In the genomic region with DNA sequence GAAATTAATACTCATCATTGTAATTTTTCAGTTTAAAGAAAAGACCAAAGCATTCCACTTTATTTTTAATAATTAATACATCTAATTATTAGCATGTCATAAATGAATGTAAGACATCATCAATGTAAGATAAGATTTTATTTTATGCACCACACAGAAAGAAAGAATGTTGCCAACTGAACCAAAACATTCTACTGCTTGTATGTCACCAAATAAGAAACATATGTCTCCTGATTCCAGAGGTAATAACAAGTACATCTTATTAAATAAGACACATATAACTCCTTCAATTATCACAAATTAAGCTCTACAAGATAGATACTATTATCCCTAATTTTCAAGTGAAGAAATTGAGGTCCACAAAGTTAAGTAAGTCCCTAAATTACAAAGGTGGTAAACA, we compare ENCODE assay signal across 24 cellular contexts.
"Had no signal": no experiment of that assay in that cellular context is flagged by ENCODE, and none has a peak within 500 bp of the region (broad histone marks: within the 10 kb centered on the region; RNA-seq: fewer than 3 reads in every experiment).

No MANE protein-coding gene starts in this region.

- H3K4me3 Mint-ChIP-seq: activated CD4-positive, alpha-beta memory T cell treated with anti-CD3 and anti-CD28 coated beads, Interleukin-2, amount 10 ng/mL, durations not matched to agents 7 days and 5 days; activated CD4-positive, alpha-beta T cell treated with anti-CD3 and anti-CD28 coated beads, Interleukin-2, amount 10 ng/mL, durations not matched to agents 24 days and 14 days; activated naive CD4-positive, alpha-beta T cell treated with anti-CD3 and anti-CD28 coated beads, Interleukin-2, amount 50 U/mL, for 24 hours; activated T-helper 1 cell treated with anti-CD3 and anti-CD28 coated beads, Interleukin-12 subunit alpha, Interleukin-12 subunit beta, Interleukin-2, Interleukin-4 antibody, amounts not matched to agents 30 ng/mL and 10 ng/mL and 1 ng/mL, durations not matched to agents 14 hours and 24 hours and 36 hours; effector memory CD8-positive, alpha-beta T cell; naive thymus-derived CD4-positive, alpha-beta T cell; neural crest cell; stimulated activated naive B cell treated with anti-CD40 and anti-IgM and Interleukin-4, amounts not matched to agents 10 μg/mL and 1 μg/mL and 100 μg/mL, for 72 hours; T-helper 2 cell treated with Interferon-gamma antibody and Interleukin-4, amounts not matched to agents 5 μg/mL and 100 μg/mL, for 36 hours had no signal

- H3K27ac Mint-ChIP-seq: activated CD4-positive, alpha-beta memory T cell treated with anti-CD3 and anti-CD28 coated beads, Interleukin-2, amount 10 ng/mL, durations not matched to agents 7 days and 5 days; activated CD4-positive, alpha-beta T cell treated with anti-CD3 and anti-CD28 coated beads, Interleukin-2, amount 10 ng/mL, durations not matched to agents 24 days and 14 days; activated naive CD4-positive, alpha-beta T cell treated with anti-CD3 and anti-CD28 coated beads, Interleukin-2, amount 50 U/mL, for 24 hours; activated T-helper 1 cell treated with anti-CD3 and anti-CD28 coated beads, Interleukin-12 subunit alpha, Interleukin-12 subunit beta, Interleukin-2, Interleukin-4 antibody, amounts not matched to agents 30 ng/mL and 10 ng/mL and 1 ng/mL, durations not matched to agents 14 hours and 24 hours and 36 hours; effector memory CD8-positive, alpha-beta T cell; naive thymus-derived CD4-positive, alpha-beta T cell; progenitor cell of endocrine pancreas; stimulated activated naive B cell treated with anti-CD40 and anti-IgM and Interleukin-4, amounts not matched to agents 10 μg/mL and 1 μg/mL and 100 μg/mL, for 72 hours; T-helper 2 cell treated with Interferon-gamma antibody and Interleukin-4, amounts not matched to agents 5 μg/mL and 100 μg/mL, for 36 hours had no signal

- H3K9me3 Mint-ChIP-seq: activated T-helper 1 cell treated with anti-CD3 and anti-CD28 coated beads, Interleukin-12 subunit alpha, Interleukin-12 subunit beta, Interleukin-2, Interleukin-4 antibody, amounts not matched to agents 30 ng/mL and 10 ng/mL and 1 ng/mL, durations not matched to agents 14 hours and 24 hours and 36 hours; effector memory CD8-positive, alpha-beta T cell; stimulated activated naive B cell treated with anti-CD40 and anti-IgM and Interleukin-4, amounts not matched to agents 10 μg/mL and 1 μg/mL and 100 μg/mL, for 72 hours; T-helper 2 cell treated with Interferon-gamma antibody and Interleukin-4, amounts not matched to agents 5 μg/mL and 100 μg/mL, for 36 hours had no signal

- DNase-seq: activated CD4-positive, alpha-beta memory T cell treated with anti-CD3 and anti-CD28 coated beads, Interleukin-2, amount 10 ng/mL, durations not matched to agents 7 days and 5 days; activated CD4-positive, alpha-beta T cell treated with anti-CD3 and anti-CD28 coated beads, Interleukin-2, amount 10 ng/mL, durations not matched to agents 24 days and 14 days; activated gamma-delta T cell; aorta; brain microvascular endothelial cell; caudate nucleus; effector memory CD8-positive, alpha-beta T cell; glutamatergic neuron; hippocampal formation; left ventricle myocardium inferior; naive thymus-derived CD4-positive, alpha-beta T cell; retina; stimulated activated CD4-positive, alpha-beta T cell treated with anti-CD3 and anti-CD28 coated beads, Interleukin-2, amount 100 ng/mL, for 48 hours; stimulated activated CD8-positive, alpha-beta memory T cell treated with anti-CD3 and anti-CD28 coated beads, Interleukin-4, amount 100 ng/mL, for 48 hours; stimulated activated naive B cell treated with anti-CD40 and anti-IgM and Interleukin-4, amounts not matched to agents 10 μg/mL and 1 μg/mL and 100 μg/mL, for 72 hours; trophoblast cell had no signal

- H3K27me3 Mint-ChIP-seq: activated CD4-positive, alpha-beta memory T cell treated with anti-CD3 and anti-CD28 coated beads, Interleukin-2, amount 10 ng/mL, durations not matched to agents 7 days and 5 days; activated naive CD4-positive, alpha-beta T cell treated with anti-CD3 and anti-CD28 coated beads, Interleukin-2, amount 50 U/mL, for 24 hours; effector memory CD8-positive, alpha-beta T cell; naive thymus-derived CD4-positive, alpha-beta T cell; progenitor cell of endocrine pancreas; stimulated activated naive B cell treated with anti-CD40 and anti-IgM and Interleukin-4, amounts not matched to agents 10 μg/mL and 1 μg/mL and 100 μg/mL, for 72 hours had no signal

- H3K9me3 ChIP-seq: esophagus muscularis mucosa, left ventricle myocardium inferior, vagina had no signal

- H3K4me1 Mint-ChIP-seq: activated CD4-positive, alpha-beta memory T cell treated with anti-CD3 and anti-CD28 coated beads, Interleukin-2, amount 10 ng/mL, durations not matched to agents 7 days and 5 days; neural crest cell had no signal

- H3K27ac ChIP-seq: brain microvascular endothelial cell, esophagus muscularis mucosa, left ventricle myocardium inferior, vagina, VCaP had no signal

- H3K4me1 ChIP-seq: esophagus muscularis mucosa, left ventricle myocardium inferior, vagina had no signal

- H3K27me3 ChIP-seq: brain microvascular endothelial cell, esophagus muscularis mucosa, vagina had no signal

- H3K4me3 ChIP-seq: esophagus muscularis mucosa, left ventricle myocardium inferior, vagina had no signal

- H3K36me3 ChIP-seq: brain microvascular endothelial cell, esophagus muscularis mucosa, left ventricle myocardium inferior, vagina had no signal
